Comparison of ENCODE assay signal across 10 cellular contexts in genomic region chr10:8051109-8051781, GRCh38. TPM values are rescaled to one million over a fixed set of nuclear protein-coding genes. Genes with fewer than 3 reads are reported as not detected.
DNase-seq lines count a peak whose midpoint lies in the region; ATAC-seq, FAIRE-seq and TF ChIP-seq lines count a peak whose summit lies in the region.
"Had no signal": no experiment of that assay in that cellular context is flagged by ENCODE, and none has a peak within 500 bp of the region (broad histone marks: within the 10 kb centered on the region; RNA-seq: fewer than 3 reads in every experiment).

No MANE protein-coding gene starts in this region.

- FAIRE-seq in HepG2 (lab: Jason Lieb, UNC) = no peak
- FAIRE-seq in urothelium cell line (lab: Jason Lieb, UNC) = no peak

- H3K27ac ChIP-seq in HepG2 (ENCODE audit: extremely low read length, insufficient read depth, low read length) (no peak overlapping the region), stomach (no peak overlapping the region)
- H3K27ac ChIP-seq: BLaER1 had no signal

- peaks cover 42% of the 10 kb centered on the region for H3K4me1 Mint-ChIP-seq in activated naive CD8-positive, alpha-beta T cell (ENCODE audit: low read depth)
- H3K4me1 Mint-ChIP-seq in activated naive CD8-positive, alpha-beta T cell treated with anti-CD3 and anti-CD28 coated beads, Interleukin-2, amount 50 U/mL, for 24 hours = peaks cover 48% of the 10 kb centered on the region
- H3K4me1 Mint-ChIP-seq in activated T-cell treated with anti-CD3 and anti-CD28 coated beads, Interleukin-2, amount 50 U/mL, for 24 hours (ENCODE audit: low read depth) = peaks cover 50% of the 10 kb centered on the region

- TF ChIP-seq CTCF in HepG2 (CRISPR knock-in tag; IDR thresholded peaks at IDR 0.05) = no peak
- no peak for TF ChIP-seq CTCF in stomach (IDR thresholded peaks at IDR 0.05)

- TF ChIP-seq RAD21 in HepG2 (CRISPR knock-in tag; IDR thresholded peaks at IDR 0.05) = no peak

- no peak overlapping the region for H3K9ac ChIP-seq in HepG2 (ENCODE audit: insufficient read depth, low read depth, low read length)
- H3K9ac ChIP-seq: BLaER1 had no signal

- H3K4me2 ChIP-seq in HepG2 (ENCODE audit: low read depth, low read length) = peak overlapping the region; percentile 73; the same call in 1 of the 2 replicates

- H3K9me3 Mint-ChIP-seq in activated naive CD8-positive, alpha-beta T cell (ENCODE audit: low read depth) = no peaks in the 10 kb centered on the region
- no peaks in the 10 kb centered on the region for H3K9me3 Mint-ChIP-seq in activated naive CD8-positive, alpha-beta T cell treated with anti-CD3 and anti-CD28 coated beads, Interleukin-2, amount 50 U/mL, for 24 hours
- no peaks in the 10 kb centered on the region for H3K9me3 Mint-ChIP-seq in activated T-cell treated with anti-CD3 and anti-CD28 coated beads, Interleukin-2, amount 50 U/mL, for 24 hours

- in situ Hi-C loops in HepG2 (cut with HindIII; ENCODE audit: extremely low pct_ligation_motif_present, low pct_unique_long_range_greater_than_20kb) = no loop called here

- DNase-seq in activated naive CD8-positive, alpha-beta T cell treated with anti-CD3 and anti-CD28 coated beads, Interleukin-2, amount 50 U/mL, for 24 hours = no peak
- DNase-seq in activated T-cell treated with anti-CD3 and anti-CD28 coated beads, Interleukin-2, amount 50 U/mL, for 24 hours = peak; percentile 58
- no peak for DNase-seq in HepG2 (ENCODE audit: low spot score)
- DNase-seq in stomach = no peak
- no peak for DNase-seq in erythroblast (lab: John Stamatoyannopoulos, UW)
- no peak for DNase-seq in urothelium cell line (ENCODE audit: low spot score)

- H3K4me1 ChIP-seq in HepG2 (ENCODE audit: insufficient read depth, low read length) = peaks cover 15% of the 10 kb centered on the region; the same call in 1 of the 2 replicates
- peaks cover 65 to 84% (median 72%) of the 10 kb centered on the region in 4 donors for H3K4me1 ChIP-seq in stomach

- H2AFZ ChIP-seq in HepG2 (ENCODE audit: low read length) = no peak overlapping the region

- TF ChIP-seq EP300 in HepG2 (IDR thresholded peaks at IDR 0.05; ENCODE audit: low read depth in 2 of 2, low read length in 2 of 2) (no peak), HepG2 (CRISPR knock-in tag; IDR thresholded peaks at IDR 0.05; ENCODE audit: borderline replicate concordance) (no peak), stomach (IDR thresholded peaks at IDR 0.05) (no peak)

- no peak for ATAC-seq in activated naive CD8-positive, alpha-beta T cell treated with anti-CD3 and anti-CD28 coated beads, Interleukin-2, amount 50 U/mL, for 24 hours
- ATAC-seq in HepG2 (peak; percentile 7), HG02884 (IDR thresholded peaks at IDR 0.05; ENCODE audit: unreplicated experiment) (no peak)

- H3K9me3 ChIP-seq in HepG2 (ENCODE audit: low read length) = no peaks in the 10 kb centered on the region
- H3K9me3 ChIP-seq in stomach = no peaks in the 10 kb centered on the region
- H3K9me3 ChIP-seq: MG63 had no signal

- H4K20me1 ChIP-seq in HepG2 (ENCODE audit: insufficient read depth, low read length) = peaks cover 29% of the 10 kb centered on the region; the same call in 1 of the 2 replicates

- H3K27me3 Mint-ChIP-seq in activated naive CD8-positive, alpha-beta T cell = peaks cover 25% of the 10 kb centered on the region
- H3K27me3 Mint-ChIP-seq in activated naive CD8-positive, alpha-beta T cell treated with anti-CD3 and anti-CD28 coated beads, Interleukin-2, amount 50 U/mL, for 24 hours = peaks cover 44% of the 10 kb centered on the region
- H3K27me3 Mint-ChIP-seq in activated T-cell treated with anti-CD3 and anti-CD28 coated beads, Interleukin-2, amount 50 U/mL, for 24 hours = peaks cover 50% of the 10 kb centered on the region

- POLR2A ChIA-PET in HepG2 (lab: Yijun Ruan, JAX) = no interaction called here

- H3K36me3 ChIP-seq in HepG2 (replicated peaks in 1 of 2; ENCODE audit: control insufficient read depth in 1 of 2, insufficient read depth in 2 of 2, low read length in 2 of 2) (no peaks in the 10 kb centered on the region), stomach (no peaks in the 10 kb centered on the region)
- H3K36me3 ChIP-seq: BLaER1, MG63 had no signal

- no peak overlapping the region for H3K27ac Mint-ChIP-seq in activated naive CD8-positive, alpha-beta T cell
- no peak overlapping the region for H3K27ac Mint-ChIP-seq in activated naive CD8-positive, alpha-beta T cell treated with anti-CD3 and anti-CD28 coated beads, Interleukin-2, amount 50 U/mL, for 24 hours
- H3K27ac Mint-ChIP-seq in activated T-cell treated with anti-CD3 and anti-CD28 coated beads, Interleukin-2, amount 50 U/mL, for 24 hours = no peak overlapping the region

- peaks cover 19 to 79% of the 10 kb centered on the region in 2 experiments for H3K27me3 ChIP-seq in HepG2 (ENCODE audit: control insufficient read depth in 1 of 2, insufficient read depth in 2 of 2, low read length in 2 of 2)
- H3K27me3 ChIP-seq in stomach = peaks cover 81 to 100% (median 100%) of the 10 kb centered on the region in 3 donors

- BruUV-seq in HepG2 (replicated peaks; lab: Mats Ljungman, UMichigan) = no TSS peak

- CTCF ChIA-PET in HepG2 (lab: Yijun Ruan, JAX; ENCODE audit: low intra/inter-chr PET ratio, low total read pairs) = no interaction called here

- H3K79me2 ChIP-seq in HepG2 (ENCODE audit: insufficient read depth, low read length) = no peaks in the 10 kb centered on the region

- no peak for TF ChIP-seq POLR2A in HepG2 (IDR thresholded peaks at IDR 0.05; ENCODE audit: insufficient read depth in 1 of 2, low read depth in 2 of 2, low read length in 2 of 2)
- no peak for TF ChIP-seq POLR2A in stomach (IDR thresholded peaks at IDR 0.05)
- TF ChIP-seq POLR2A in erythroblast (IDR thresholded peaks at IDR 0.05; ENCODE audit: low read length) = no peak

- peak overlapping the region; percentile 83 for H3K4me3 Mint-ChIP-seq in activated naive CD8-positive, alpha-beta T cell
- no peak overlapping the region for H3K4me3 Mint-ChIP-seq in activated naive CD8-positive, alpha-beta T cell treated with anti-CD3 and anti-CD28 coated beads, Interleukin-2, amount 50 U/mL, for 24 hours
- H3K4me3 Mint-ChIP-seq in activated T-cell treated with anti-CD3 and anti-CD28 coated beads, Interleukin-2, amount 50 U/mL, for 24 hours = peak overlapping the region; percentile 39

- no peak overlapping the region for H3K4me3 ChIP-seq in HepG2 (replicated peaks in 1 of 3; ENCODE audit: insufficient read depth in 1 of 3, low read depth in 2 of 3, low read length in 3 of 3)
- H3K4me3 ChIP-seq in stomach = peak overlapping the region; percentile 34 to 63 (median 46)

- intact Hi-C loops in HepG2 (cut with micrococcal nuclease; ENCODE audit: unreplicated experiment) = no loop called here
- intact Hi-C loops in stomach (cut with DNase I; ENCODE audit: low total_unique reads) = no loop called here

- WGBS in HepG2 (ENCODE audit: low lambda C conversion rate) = 78% methylated on average over 13 of the region's 48 CpGs
- 6 to 25% (median 14%) methylated on average over 13 to 48 of the region's 48 CpGs for WGBS in stomach, 5 donors

- peaks cover 3% of the 10 kb centered on the region for H3K36me3 Mint-ChIP-seq in activated naive CD8-positive, alpha-beta T cell
- H3K36me3 Mint-ChIP-seq in activated naive CD8-positive, alpha-beta T cell treated with anti-CD3 and anti-CD28 coated beads, Interleukin-2, amount 50 U/mL, for 24 hours (ENCODE audit: low read depth) = peaks cover 8% of the 10 kb centered on the region
- H3K36me3 Mint-ChIP-seq in activated T-cell treated with anti-CD3 and anti-CD28 coated beads, Interleukin-2, amount 50 U/mL, for 24 hours (ENCODE audit: low read depth) = peaks cover 14% of the 10 kb centered on the region

RNA-seq across cellular contexts. Expression of gene GATA3, which starts 3.2 kb away (rescaled TPM):
- total RNA-seq in HepG2 (2016; rRNA removed; fragmentation: Illumina TruSeq; extraction: Trizol) = not detected in 2 replicates
- not detected in 2 replicates for total RNA-seq in HepG2 (2016; cell fraction: cytosol; rRNA removed; fragmentation: Illumina TruSeq; extraction: Trizol; ENCODE audit: low read depth)
- not detected in 2 replicates for total RNA-seq in HepG2 (2016; cell fraction: insoluble cytoplasmic fraction; rRNA removed; fragmentation: Illumina TruSeq; extraction: Trizol)
- not detected in 2 replicates for total RNA-seq in HepG2 (2016; cell fraction: membrane; rRNA removed; fragmentation: Illumina TruSeq; extraction: Trizol)
- not detected in 2 replicates for total RNA-seq in HepG2 (2016; cell fraction: nucleus; rRNA removed; fragmentation: Illumina TruSeq; extraction: Trizol)
- polyA plus RNA-seq in HepG2 (2011; rRNA removed) = not detected in 2 replicates
- not detected in 2 replicates for polyA plus RNA-seq in HepG2 (2011; cell fraction: cytosol; rRNA removed)
- not detected in 2 replicates for polyA plus RNA-seq in HepG2 (2011; cell fraction: nucleus; rRNA removed)
- polyA plus RNA-seq in HepG2 (2012) = not detected in 2 replicates
- polyA plus RNA-seq in HepG2 (2016; cell fraction: cytosol; fragmentation: Illumina TruSeq; extraction: Trizol; ENCODE audit: low read depth) = not detected in 2 replicates
- polyA plus RNA-seq in HepG2 (2016; cell fraction: insoluble cytoplasmic fraction; fragmentation: Illumina TruSeq; extraction: Trizol; ENCODE audit: low read depth) = not detected in 2 replicates
- polyA plus RNA-seq in HepG2 (2016; cell fraction: membrane; fragmentation: Illumina TruSeq; extraction: Trizol; ENCODE audit: low read depth) = not detected in 2 replicates
- polyA plus RNA-seq in HepG2 (2016; cell fraction: nucleus; fragmentation: Illumina TruSeq; extraction: Trizol; ENCODE audit: insufficient read depth, low read depth) = not detected in 2 replicates
- not detected in 2 replicates for polyA minus RNA-seq in HepG2 (2011; rRNA and poly(A)+ RNA removed; ENCODE audit: low replicate concordance)
- not detected in 2 replicates for polyA minus RNA-seq in HepG2 (2011; cell fraction: cytosol; rRNA and poly(A)+ RNA removed)
- not detected in 2 replicates for polyA minus RNA-seq in HepG2 (2011; cell fraction: nucleus; rRNA and poly(A)+ RNA removed)
- total RNA-seq in stomach = 1 to 10 TPM in 1 of 5 donors, under 1 TPM in 2, not detected in 2; 0.14 to 1.2 (median 0.18) TPM
- under 1 TPM; 0.12 to 0.46 (median 0.18) TPM for polyA plus RNA-seq in stomach

Comparison
In these comparisons a context has a peak if more than half of its experiments do, and no peak if none do; other contexts are left out.
1. H3K4me3 ChIP-seq: peak in stomach (4 of 4); none in HepG2 (0 of 3).